Comparison of ENCODE assay signal across 10 cellular contexts in the genomic region with DNA sequence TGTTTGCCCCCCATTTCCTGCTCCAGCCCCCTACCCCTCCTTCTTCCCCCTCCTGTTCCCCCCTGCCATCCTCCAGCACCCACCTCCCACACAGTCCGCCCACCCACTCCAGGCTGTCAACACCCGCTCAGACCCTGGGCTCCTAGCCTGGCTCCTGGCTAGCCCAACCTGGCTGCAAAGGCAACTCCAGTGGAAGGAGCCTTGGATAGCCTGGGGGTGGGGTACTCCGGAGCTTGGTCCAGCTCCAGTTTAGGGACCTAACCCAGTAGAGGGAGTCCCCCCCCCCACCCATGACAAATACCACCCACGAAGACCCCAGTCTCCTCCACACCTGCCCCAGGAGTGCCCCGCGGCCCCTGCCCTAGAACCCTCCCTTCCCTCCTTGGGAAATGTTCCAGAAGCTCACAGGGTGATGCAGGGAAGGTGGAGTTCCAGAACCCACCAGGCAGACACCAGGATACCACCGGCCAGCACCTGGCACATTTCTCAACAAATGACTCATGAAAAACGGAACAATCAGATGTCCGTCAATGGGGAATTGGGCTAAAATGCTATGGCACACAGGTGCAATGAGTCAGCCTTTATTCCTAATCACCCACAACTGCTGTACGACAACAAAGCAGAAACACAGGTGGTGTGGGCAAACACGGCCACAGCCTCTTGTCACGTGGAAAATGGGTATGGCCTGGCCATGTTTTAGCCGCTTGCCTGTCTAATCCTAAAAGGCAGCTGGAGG. TPM values are rescaled to one million over a fixed set of nuclear protein-coding genes. Genes with fewer than 3 reads are reported as not detected.
A peak's percentile ranks its signal among the peaks of the same experiment; 100 is the strongest.
DNase-seq lines count a peak whose midpoint lies in the region; ATAC-seq and TF ChIP-seq lines count a peak whose summit lies in the region.
"Had no signal": no experiment of that assay in that cellular context is flagged by ENCODE, and none has a peak within 500 bp of the region (broad histone marks: within the 10 kb centered on the region; RNA-seq: fewer than 3 reads in every experiment).

No MANE protein-coding gene starts in this region.

- H3K36me3 Mint-ChIP-seq in CD14-positive monocyte, result peaks cover 4 to 8% of the 10 kb centered on the region in 2 donors
- peaks cover 0 to 2% (median 0%) of the 10 kb centered on the region in 3 experiments; a peak in 1 of 7 replicates for H3K36me3 Mint-ChIP-seq in H9 (ENCODE audit: insufficient read depth in 1 of 3, low read depth in 3 of 3)

- no CpG with 5 or more reads among the region's 13 CpGs for WGBS in H9 (ENCODE audit: extremely low coverage, insufficient read length, low lambda C conversion rate)

- H3K4me3 Mint-ChIP-seq in CD14-positive monocyte (peak overlapping the region; percentile 56 to 75), H9 (peak overlapping the region; percentile 43 to 54; a peak in 2 of 5 replicates)

- no peak overlapping the region for H3K4me2 ChIP-seq in H9 (ENCODE audit: insufficient read depth, insufficient read length, low read length)

- H3K9me3 Mint-ChIP-seq in CD14-positive monocyte, result peaks cover 0 to 5% (median 0%) of the 10 kb centered on the region in 7 donors
- no peaks in the 10 kb centered on the region for H3K9me3 Mint-ChIP-seq in H9

- no peak overlapping the region for H2BK120ac ChIP-seq in H9 (ENCODE audit: low read depth, low read length, poor library complexity, severe bottlenecking)

- no peak overlapping the region for H3K56ac ChIP-seq in H9 (ENCODE audit: insufficient read length, low read depth, low read length)

- no peaks in the 10 kb centered on the region; the same call in 1 of the 2 replicates for H3K79me2 ChIP-seq in H9 (ENCODE audit: insufficient read depth, low read length)

- no peak overlapping the region for H3T11ph ChIP-seq in H9 (ENCODE audit: low read length)

- no peak overlapping the region for H3K9ac ChIP-seq in H9 (ENCODE audit: extremely low read depth, insufficient read length, low read length)

- H3K79me1 ChIP-seq in H9 (ENCODE audit: insufficient read depth, low read depth, low read length, poor library complexity, severe bottlenecking), result peaks cover 3% of the 10 kb centered on the region

- H2AFZ ChIP-seq in H9 (ENCODE audit: low read length), result no peak overlapping the region

- H2BK20ac ChIP-seq in H9 (ENCODE audit: low read depth, low read length, poor library complexity, severe bottlenecking), result no peak overlapping the region

- no peak for TF ChIP-seq CTCF in CD14-positive monocyte (IDR thresholded peaks at IDR 0.05)
- no peak for TF ChIP-seq CTCF in H9 (conservative IDR thresholded peaks at IDR 0.05)
- no peak for TF ChIP-seq CTCF in RWPE1 (conservative IDR thresholded peaks at IDR 0.05; ENCODE audit: low read depth)
- no peak for TF ChIP-seq CTCF in kidney epithelial cell (IDR thresholded peaks at IDR 0.05; ENCODE audit: insufficient read depth, low read length, poor library complexity, severe bottlenecking)

- H2BK12ac ChIP-seq in H9 (ENCODE audit: insufficient read length, low read depth, low read length), result no peak overlapping the region

- H3K4me3 ChIP-seq in kidney epithelial cell (ENCODE audit: low read depth, low read length), result no peak overlapping the region

- H4K20me1 ChIP-seq in H9 (ENCODE audit: control insufficient read depth, insufficient read depth, insufficient read length), result no peaks in the 10 kb centered on the region

- no peak overlapping the region for H4K5ac ChIP-seq in H9 (ENCODE audit: insufficient read length, low read depth, low read length)

- no peak overlapping the region for H3K27ac ChIP-seq in H9 (ENCODE audit: insufficient read length, low read depth, low read length)
- H3K27ac ChIP-seq in RWPE1, result peak overlapping the region; percentile 88
- H3K27ac ChIP-seq: ascending aorta had no signal

- no peak overlapping the region for H3K4ac ChIP-seq in H9 (ENCODE audit: low read depth, low read length)

- H4K8ac ChIP-seq in H9 (replicated peaks; ENCODE audit: insufficient read length, low read depth, low read length), result no peak overlapping the region

- ATAC-seq in GM18870 (IDR thresholded peaks at IDR 0.05; ENCODE audit: unreplicated experiment), result no peak
- no peak for ATAC-seq in GM18519 (IDR thresholded peaks at IDR 0.05; ENCODE audit: low FRiP score, unreplicated experiment)

- H2AK5ac ChIP-seq in H9 (ENCODE audit: insufficient read length, low read length), result no peak overlapping the region

- H3K36me3 ChIP-seq in kidney epithelial cell (ENCODE audit: control insufficient read depth, insufficient read depth, low read length), result no peaks in the 10 kb centered on the region
- H3K36me3 ChIP-seq: ascending aorta, vagina had no signal

- H3K23me2 ChIP-seq in H9 (ENCODE audit: insufficient read length, low read depth, low read length, poor library complexity, severe bottlenecking), result peaks cover 7% of the 10 kb centered on the region

- H3K23ac ChIP-seq in H9 (ENCODE audit: insufficient read length, low read depth, low read length), result no peak overlapping the region

- H4K91ac ChIP-seq in H9 (ENCODE audit: insufficient read length, low read depth, low read length), result no peak overlapping the region

- peak overlapping the region in 1 of 7 donors; percentile 56 for H3K27ac Mint-ChIP-seq in CD14-positive monocyte
- H3K27ac Mint-ChIP-seq in H9, result no peak overlapping the region; a peak in 1 of 7 replicates

- POLR2A ChIA-PET in RWPE1 (lab: Yijun Ruan, JAX; ENCODE audit: low non-redundant PET), result no interaction called here

- H3K14ac ChIP-seq in H9 (ENCODE audit: insufficient read depth, low read length), result no peak overlapping the region

- peaks cover 38% of the 10 kb centered on the region for H3K4me1 Mint-ChIP-seq in CD14-positive monocyte
- peaks cover 17 to 35% of the 10 kb centered on the region in 2 experiments for H3K4me1 Mint-ChIP-seq in H9

- no peak overlapping the region for H3K18ac ChIP-seq in H9 (ENCODE audit: insufficient read length, low read depth, low read length)

- CTCF ChIA-PET in RWPE1 (lab: Yijun Ruan, JAX), result interaction anchor here (1.1 to 1.6 kb wide), 2 partner anchors 28 to 55 kb away, joined by 4 to 6 read pairs; no protein-coding TSS in a partner anchor

- H3K9me3 ChIP-seq in H9 (ENCODE audit: control insufficient read depth, low read depth, low read length), result no peaks in the 10 kb centered on the region
- H3K9me3 ChIP-seq: ascending aorta, vagina had no signal

- peaks cover 5 to 16% (median 13%) of the 10 kb centered on the region in 3 donors for H3K27me3 Mint-ChIP-seq in CD14-positive monocyte (ENCODE audit: low read depth in 3 of 3)
- peaks cover 10% of the 10 kb centered on the region for H3K27me3 Mint-ChIP-seq in H9 (ENCODE audit: low read depth)

- H3K27me3 ChIP-seq in H9 (ENCODE audit: insufficient read depth, low read length) (no peaks in the 10 kb centered on the region), kidney epithelial cell (ENCODE audit: control insufficient read depth, insufficient read depth, low read length) (no peaks in the 10 kb centered on the region)
- H3K27me3 ChIP-seq: ascending aorta, vagina had no signal

- intact Hi-C loops in CD14-positive monocyte (cut with micrococcal nuclease), result no loop called here

- H2BK15ac ChIP-seq in H9 (ENCODE audit: low read depth, low read length), result no peak overlapping the region

- H2BK5ac ChIP-seq in H9 (ENCODE audit: insufficient read length, low read length), result no peak overlapping the region

- DNase-seq in CD14-positive monocyte (ENCODE audit: low spot score) (no peak), H9 (no peak), RWPE1 (ENCODE audit: low spot score) (peak; percentile 93), kidney epithelial cell (ENCODE audit: low read depth) (peak; percentile 67), AML-193 (lab: John Stamatoyannopoulos, UW) (no peak), Kasumi-1 (lab: John Stamatoyannopoulos, UW) (no peak)

- H3K4me1 ChIP-seq in H9 (ENCODE audit: insufficient read depth, low read length), result peaks cover 3% of the 10 kb centered on the region; the same call in 1 of the 2 replicates
- H3K4me1 ChIP-seq: ascending aorta had no signal

RNA-seq across cellular contexts. Expression of a gene that starts 0.9 kb away (rescaled TPM):
- polyA plus RNA-seq in CD14-positive monocyte, result 10 to 100 TPM in 1 of 2 donors, 1 to 10 TPM in 1; 8.2 to 12.5 TPM
- total RNA-seq in H9 (2021), result 30.8 and 30.9 TPM in 2 replicates
- 50.3 and 63.3 TPM in 2 replicates for total RNA-seq in kidney epithelial cell

Comparison
In these comparisons a context has a peak if more than half of its experiments do, and no peak if none do; other contexts are left out.
1. DNase-seq: peak in RWPE1 (single experiment) and kidney epithelial cell (single experiment); none in CD14-positive monocyte (single experiment), H9 (single experiment), AML-193 (0 of 2) and Kasumi-1 (0 of 2).